ENCODE assay signal across 1 cellular context in genomic region chr5:40700116-40700822, GRCh38.
TF ChIP-seq lines count a peak whose summit lies in the region.

No MANE protein-coding gene starts in this region.

TF ChIP-seq in K562, 482 proteins besides CTCF, POLR2A, EP300 and RAD21:
- TF ChIP-seq PTTG1 (tag; IDR thresholded peaks at IDR 0.05; ENCODE audit: low read depth), result no peak
- no peak for TF ChIP-seq CREB1 (IDR thresholded peaks at IDR 0.05)
- no peak for TF ChIP-seq CREB1 (CRISPR knock-in tag; IDR thresholded peaks at IDR 0.05)
- TF ChIP-seq ILK (tag; IDR thresholded peaks at IDR 0.05; ENCODE audit: borderline replicate concordance, low read depth), result no peak
- no peak for TF ChIP-seq KAT8 (IDR thresholded peaks at IDR 0.05; ENCODE audit: low read depth)
- TF ChIP-seq ZEB2 (IDR thresholded peaks at IDR 0.05), result no peak
- TF ChIP-seq, protein P1, sequence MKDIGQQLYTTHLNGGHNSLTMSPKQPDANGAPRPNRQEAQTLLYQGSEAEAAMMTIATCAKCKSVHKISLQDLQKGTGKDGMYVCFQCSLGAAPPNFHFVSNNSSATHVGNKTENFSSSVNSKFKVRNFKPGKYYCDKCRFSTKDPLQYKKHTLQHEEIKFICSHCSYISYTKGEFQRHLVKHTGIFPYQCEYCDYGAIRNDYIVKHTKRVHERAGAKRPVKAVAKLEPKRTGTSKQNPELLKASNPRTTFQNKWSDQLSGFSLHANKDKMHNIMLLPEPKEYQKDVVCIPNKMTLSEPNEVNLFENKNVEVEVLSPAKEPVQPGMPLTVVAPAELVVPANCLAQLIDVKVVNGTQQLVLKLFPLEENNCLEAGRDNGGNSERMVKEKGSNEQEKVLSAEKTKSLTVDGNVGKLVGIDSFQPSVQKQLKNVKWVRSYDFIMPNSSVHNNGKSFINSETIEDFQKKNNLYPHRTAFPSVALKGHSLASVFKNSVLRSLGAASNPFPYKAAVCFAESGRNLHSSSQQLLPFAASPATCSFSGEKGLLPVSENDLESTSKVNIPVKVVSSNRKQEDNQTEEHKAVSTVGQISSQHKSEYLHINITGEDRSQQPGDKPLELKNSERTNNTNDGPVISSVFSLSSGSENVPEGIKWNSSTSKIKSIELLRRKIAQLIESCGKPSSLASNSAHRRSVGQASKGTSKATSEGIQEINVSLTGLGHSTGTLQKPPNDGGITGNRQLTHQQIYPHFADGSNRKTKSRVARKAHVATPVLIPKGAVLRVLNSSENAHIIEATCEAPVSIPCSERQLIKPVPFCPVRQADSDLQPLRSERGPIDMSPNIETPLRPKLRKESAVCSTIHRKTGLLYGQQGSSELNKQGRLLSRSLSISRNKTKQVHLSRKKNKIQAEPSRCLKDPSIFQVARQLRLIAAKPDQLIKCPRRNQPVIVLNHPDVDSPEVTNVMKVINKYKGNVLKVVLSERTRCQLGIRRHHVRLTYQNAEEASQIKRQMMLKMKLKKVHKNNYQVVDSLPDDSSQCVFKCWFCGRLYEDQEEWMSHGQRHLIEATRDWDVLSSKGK (CRISPR knock-in tag; IDR thresholded peaks at IDR 0.05), result no peak
- no peak for TF ChIP-seq HNRNPL (IDR thresholded peaks at IDR 0.05; ENCODE audit: low read depth, low read length)
- TF ChIP-seq RERE (CRISPR knock-in tag; IDR thresholded peaks at IDR 0.05; ENCODE audit: borderline replicate concordance), result no peak
- TF ChIP-seq, protein P2, sequence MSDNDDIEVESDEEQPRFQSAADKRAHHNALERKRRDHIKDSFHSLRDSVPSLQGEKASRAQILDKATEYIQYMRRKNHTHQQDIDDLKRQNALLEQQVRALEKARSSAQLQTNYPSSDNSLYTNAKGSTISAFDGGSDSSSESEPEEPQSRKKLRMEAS (CRISPR knock-in tag; IDR thresholded peaks at IDR 0.05), result no peak
- no peak for TF ChIP-seq IFI16 (CRISPR knock-in tag; IDR thresholded peaks at IDR 0.05)
